ENCODE assay signal across 7 cellular contexts in genomic region chr4:17595471-17596005, GRCh38. TPM values are rescaled to one million over a fixed set of nuclear protein-coding genes. Genes with fewer than 3 reads are reported as not detected.
DNase-seq lines count a peak whose midpoint lies in the region; ATAC-seq lines count a peak whose summit lies in the region.

No MANE protein-coding gene starts in this region.

- peaks cover 13 to 16% of the 10 kb centered on the region in 2 donors for H3K36me3 Mint-ChIP-seq in naive B cell
- H3K36me3 Mint-ChIP-seq in activated naive CD8-positive, alpha-beta T cell treated with anti-CD3 and anti-CD28 coated beads, Interleukin-2, amount 50 U/mL, for 24 hours (ENCODE audit: low read depth), result peaks cover 70% of the 10 kb centered on the region

- ATAC-seq in GM19023 (IDR thresholded peaks at IDR 0.05; ENCODE audit: unreplicated experiment) (peak; percentile 80), HG02610 (IDR thresholded peaks at IDR 0.05; ENCODE audit: unreplicated experiment) (peak; percentile 83), HG03565 (IDR thresholded peaks at IDR 0.05; ENCODE audit: unreplicated experiment) (peak; percentile 79), naive B cell (ENCODE audit: low read depth in 2 of 2) (peak; percentile 99)
- ATAC-seq in activated naive CD8-positive, alpha-beta T cell treated with anti-CD3 and anti-CD28 coated beads, Interleukin-2, amount 50 U/mL, for 24 hours, result no peak

- H3K27me3 Mint-ChIP-seq in naive B cell, result no peaks in the 10 kb centered on the region
- no peaks in the 10 kb centered on the region for H3K27me3 Mint-ChIP-seq in activated naive CD8-positive, alpha-beta T cell treated with anti-CD3 and anti-CD28 coated beads, Interleukin-2, amount 50 U/mL, for 24 hours

- peak overlapping the region in 4 of 6 donors; percentile 1 to 89 (median 84) for H3K27ac Mint-ChIP-seq in naive B cell
- H3K27ac Mint-ChIP-seq in activated naive CD8-positive, alpha-beta T cell treated with anti-CD3 and anti-CD28 coated beads, Interleukin-2, amount 50 U/mL, for 24 hours, result no peak overlapping the region

- peaks cover 12 to 32% (median 25%) of the 10 kb centered on the region in 3 donors for H3K4me1 Mint-ChIP-seq in naive B cell
- peaks cover 7% of the 10 kb centered on the region for H3K4me1 Mint-ChIP-seq in activated naive CD8-positive, alpha-beta T cell treated with anti-CD3 and anti-CD28 coated beads, Interleukin-2, amount 50 U/mL, for 24 hours

- no peaks in the 10 kb centered on the region for H3K9me3 Mint-ChIP-seq in naive B cell
- H3K9me3 Mint-ChIP-seq in activated naive CD8-positive, alpha-beta T cell treated with anti-CD3 and anti-CD28 coated beads, Interleukin-2, amount 50 U/mL, for 24 hours, result no peaks in the 10 kb centered on the region

- peak; percentile 73 for DNase-seq in naive B cell
- no peak for DNase-seq in cortex of kidney (lab: John Stamatoyannopoulos, UW)
- DNase-seq in activated naive CD8-positive, alpha-beta T cell treated with anti-CD3 and anti-CD28 coated beads, Interleukin-2, amount 50 U/mL, for 24 hours, result no peak
- DNase-seq in activated effector memory CD4-positive, alpha-beta T cell treated with Interleukin-2 at 50 U/mL for 16 hours, result no peak

- peak overlapping the region in 3 of 8 donors; percentile 33 to 86 (median 70) for H3K4me3 Mint-ChIP-seq in naive B cell
- H3K4me3 Mint-ChIP-seq in activated naive CD8-positive, alpha-beta T cell treated with anti-CD3 and anti-CD28 coated beads, Interleukin-2, amount 50 U/mL, for 24 hours, result no peak overlapping the region

RNA-seq across cellular contexts. Expression of gene LAP3, which starts 18.5 kb away (rescaled TPM):
- 10 to 100 TPM; 33.4 to 54.5 (median 40.6) TPM for polyA plus RNA-seq in naive B cell (ENCODE audit: low read depth in 6 of 6)

RNA-seq across cellular contexts. Expression of gene MED28, which starts 18.9 kb away (rescaled TPM):
- 10 to 100 TPM; 39.8 to 60.4 (median 48.1) TPM for polyA plus RNA-seq in naive B cell (ENCODE audit: low read depth in 6 of 6)
